ENCODE assay signal across 9 cellular contexts in genomic region chr14:37197421-37198272, GRCh38. TPM values are rescaled to one million over a fixed set of nuclear protein-coding genes. Genes with fewer than 3 reads are reported as not detected.
A peak's percentile ranks its signal among the peaks of the same experiment; 100 is the strongest.
DNase-seq lines count a peak whose midpoint lies in the region; ATAC-seq and TF ChIP-seq lines count a peak whose summit lies in the region.
"Had no signal": no experiment of that assay in that cellular context is flagged by ENCODE, and none has a peak within 500 bp of the region (broad histone marks: within the 10 kb centered on the region; RNA-seq: fewer than 3 reads in every experiment).

Gene MIPOL1, plus strand, starts transcription at chr14:37197937. Its CDS starts 49,952 bp downstream, at chr14:37247889.

- no peaks in the 10 kb centered on the region for H3K9me2 ChIP-seq in HCT116 (ENCODE audit: insufficient read depth)

- intact Hi-C loops in A673 (cut with micrococcal nuclease; ENCODE audit: unreplicated experiment) (no loop called here), HCT116 (cut with micrococcal nuclease) (no loop called here), left ventricle myocardium inferior (cut with micrococcal nuclease) (no loop called here)

- H3K36me3 Mint-ChIP-seq in osteocyte (ENCODE audit: unreplicated experiment), result no peaks in the 10 kb centered on the region

- H3K4me3 Mint-ChIP-seq in osteocyte (ENCODE audit: unreplicated experiment), result peak within 1 kb of the TSS; percentile 96

- H3K9ac ChIP-seq in HCT116 (ENCODE audit: low read length), result peak within 1 kb of the TSS; percentile 62

- POLR2A ChIA-PET in A673 (lab: Charles Lee; ENCODE audit: low non-redundant PET) (interaction anchor here (0.6 kb wide), 1 partner anchor 26 kb away, joined by 4 read pairs; no protein-coding TSS in a partner anchor), HCT116 (lab: Charles Lee) (interaction anchor here (0.6 kb wide), 2 partner anchors 36 to 1092 kb away, joined by 3 to 7 read pairs; no protein-coding TSS in a partner anchor)

- 0 out of 2 replicates have a peak, but pooled peaks have one; percentile 16 for TF ChIP-seq RAD21 in HCT116 (IDR thresholded peaks at IDR 0.05; ENCODE audit: low read depth)

- peak within 1 kb of the TSS; percentile 62 for H3K27ac ChIP-seq in A673 (ENCODE audit: low read depth, low read length, poor library complexity, severe bottlenecking)
- peak within 1 kb of the TSS; percentile 64 for H3K27ac ChIP-seq in HCT116 (ENCODE audit: low read depth, low read length)
- H3K27ac ChIP-seq in left ventricle myocardium inferior (replicated peaks), result peak within 1 kb of the TSS; percentile 86
- H3K27ac ChIP-seq: neutrophil had no signal

- H2AFZ ChIP-seq in HCT116 (ENCODE audit: low read depth, low read length, poor library complexity, severe bottlenecking), result peak within 1 kb of the TSS; percentile 73

- H3K79me2 ChIP-seq in HCT116 (ENCODE audit: insufficient read depth, low read length), result peaks cover 14% of the 10 kb centered on the region

- TF ChIP-seq POLR2A in HCT116 (IDR thresholded peaks at IDR 0.05; ENCODE audit: borderline replicate concordance, extremely low read depth, insufficient read depth, insufficient read length), result peak; percentile 93

- no peaks in the 10 kb centered on the region; the same call in 1 of the 2 replicates for H4K20me1 ChIP-seq in HCT116 (ENCODE audit: insufficient read depth)

- H3K9me3 Mint-ChIP-seq in osteocyte (ENCODE audit: unreplicated experiment), result no peaks in the 10 kb centered on the region

- H3K4me1 ChIP-seq in A673 (ENCODE audit: insufficient read depth, low read length, poor library complexity, severe bottlenecking) (peaks cover 12% of the 10 kb centered on the region), HCT116 (ENCODE audit: control insufficient read depth in 1 of 2, insufficient read depth in 2 of 2, low read length in 2 of 2) (peaks cover 12 to 39% of the 10 kb centered on the region in 2 experiments), left ventricle myocardium inferior (peaks cover 14% of the 10 kb centered on the region)

- CTCF ChIA-PET in A673 (lab: Charles Lee), result no interaction called here
- CTCF ChIA-PET in HCT116 (lab: Charles Lee), result interaction anchor here (0.9 to 2.3 kb wide), 4 partner anchors 33 to 644 kb away, joined by 3 to 7 read pairs (median 4); no protein-coding TSS in a partner anchor

- H3K9me3 ChIP-seq in A673 (ENCODE audit: low read depth, low read length, poor library complexity, severe bottlenecking) (no peaks in the 10 kb centered on the region), HCT116 (ENCODE audit: control insufficient read depth in 1 of 2, insufficient read depth in 1 of 2, low read depth in 1 of 2, low read length in 2 of 2) (no peaks in the 10 kb centered on the region), left ventricle myocardium inferior (replicated peaks) (no peaks in the 10 kb centered on the region)
- H3K9me3 ChIP-seq: neutrophil had no signal

- peak within 1 kb of the TSS; percentile 98 for H3K27ac Mint-ChIP-seq in osteocyte (ENCODE audit: unreplicated experiment)

- H3K27me3 Mint-ChIP-seq in osteocyte (ENCODE audit: unreplicated experiment), result peaks cover 12% of the 10 kb centered on the region

- ATAC-seq in HCT116, result peak; percentile 97
- no peak for ATAC-seq in GM19328 (IDR thresholded peaks at IDR 0.05; ENCODE audit: unreplicated experiment)
- ATAC-seq in GM18907 (IDR thresholded peaks at IDR 0.05; ENCODE audit: unreplicated experiment), result no peak

- H3K4me1 Mint-ChIP-seq in osteocyte (ENCODE audit: unreplicated experiment), result peaks cover 18% of the 10 kb centered on the region

- no peaks in the 10 kb centered on the region for H3K36me3 ChIP-seq in A673 (ENCODE audit: insufficient read depth, low read length, poor library complexity, severe bottlenecking)
- H3K36me3 ChIP-seq in HCT116 (ENCODE audit: control insufficient read depth in 1 of 2, insufficient read depth in 2 of 2, low read length in 2 of 2), result no peaks in the 10 kb centered on the region
- H3K36me3 ChIP-seq in left ventricle myocardium inferior, result no peaks in the 10 kb centered on the region
- H3K36me3 ChIP-seq: neutrophil had no signal

- H3K4me3 ChIP-seq in A673 (ENCODE audit: low read depth, low read length, poor library complexity, severe bottlenecking) (peak within 1 kb of the TSS; percentile 57), HCT116 (replicated peaks in 1 of 2; ENCODE audit: low read depth in 1 of 2, low read length in 2 of 2) (peak within 1 kb of the TSS; percentile 72 to 77), left ventricle myocardium inferior (peak within 1 kb of the TSS; percentile 68)

- RAD21 ChIA-PET in HCT116 (lab: Charles Lee; ENCODE audit: low non-redundant PET in 1 of 2, low total read pairs in 2 of 2, uncharacterized antibody in 2 of 2, unreplicated experiment in 2 of 2), result no interaction called here

- peak; percentile 88 for DNase-seq in A673 (ENCODE audit: low spot score)
- peak; percentile 68 for DNase-seq in HCT116 (ENCODE audit: low read depth, low spot score)
- DNase-seq in NCI-H748 (lab: John Stamatoyannopoulos, UW; ENCODE audit: unreplicated experiment), result peak; percentile 94
- DNase-seq in anterior cingulate cortex (lab: John Stamatoyannopoulos, UW), result peak in 57 of 58 donors; percentile 44 to 86 (median 73)
- DNase-seq in left ventricle myocardium inferior, result peak; percentile 86
- peak; percentile 96 for DNase-seq in osteocyte (ENCODE audit: extremely low spot score, unreplicated experiment)

- TF ChIP-seq CTCF in A673 (conservative IDR thresholded peaks at IDR 0.05; ENCODE audit: low read depth, low read length) (peak; percentile 42; the same call in 1 of the 2 replicates), HCT116 (IDR thresholded peaks at IDR 0.05 in 2 of 3, conservative IDR thresholded peaks at IDR 0.05 in 1 of 3; ENCODE audit: borderline replicate concordance in 1 of 3, insufficient read depth in 1 of 3, low read depth in 2 of 3, low read length in 2 of 3) (peak; percentile 6 to 35 (median 13); a peak in 2 of 6 replicates), left ventricle myocardium inferior (IDR thresholded peaks at IDR 0.05; ENCODE audit: borderline replicate concordance) (peak; percentile 47), osteocyte (IDR thresholded peaks at IDR 0.05) (peak; percentile 48)

- H3K4me2 ChIP-seq in HCT116 (ENCODE audit: low read length), result peak within 1 kb of the TSS; percentile 72

- H3K27me3 ChIP-seq in A673 (replicated peaks; ENCODE audit: insufficient read depth, low read depth, low read length, poor library complexity), result no peaks in the 10 kb centered on the region
- no peaks in the 10 kb centered on the region for H3K27me3 ChIP-seq in HCT116 (ENCODE audit: insufficient read depth, low read length)
- no peaks in the 10 kb centered on the region for H3K27me3 ChIP-seq in left ventricle myocardium inferior (ENCODE audit: low read depth)

- BruUV-seq in A673 (replicated peaks; lab: Mats Ljungman, UMichigan) (no TSS peak), HCT116 (replicated peaks; lab: Mats Ljungman, UMichigan) (TSS peak; percentile 94)

TF ChIP-seq in HCT116, 20 proteins besides CTCF, POLR2A, EP300 and RAD21:
- no peak for TF ChIP-seq ZNF274 (IDR thresholded peaks at IDR 0.05; ENCODE audit: low read depth, low read length)
- peak; percentile 82 for TF ChIP-seq ZFX (IDR thresholded peaks at IDR 0.05)
- no peak for TF ChIP-seq EZH2 (IDR thresholded peaks at IDR 0.05)
- TF ChIP-seq FOSL1 (IDR thresholded peaks at IDR 0.05; ENCODE audit: low read depth), result no peak
- TF ChIP-seq ATF3 (IDR thresholded peaks at IDR 0.05), result no peak
- TF ChIP-seq JUND (IDR thresholded peaks at IDR 0.05), result no peak
- TF ChIP-seq POLR2AphosphoS5 (IDR thresholded peaks at IDR 0.05; ENCODE audit: low read depth, low read length), result peak; percentile 65; the same call in 1 of the 2 replicates
- peak; percentile 62; the same call in 1 of the 2 replicates for TF ChIP-seq SIN3A (IDR thresholded peaks at IDR 0.05; ENCODE audit: low read depth)
- TF ChIP-seq MAX (IDR thresholded peaks at IDR 0.05), result peak; percentile 71
- no peak for TF ChIP-seq EZH2phosphoT487 (IDR thresholded peaks at IDR 0.05; ENCODE audit: borderline replicate concordance)

RNA-seq across cellular contexts. Expression of gene MIPOL1, which starts in this region (rescaled TPM):
- total RNA-seq in A673 (2021) (15.0 and 23.2 TPM in 2 replicates), HCT116 (2021; ENCODE audit: unreplicated experiment) (15.4 TPM), left ventricle myocardium inferior (8.9 TPM), osteocyte (14.6 and 17.2 TPM in 2 replicates)
- 5.0 and 5.4 TPM in 2 replicates for polyA plus RNA-seq in HCT116 (2012)
